In the genomic region with DNA sequence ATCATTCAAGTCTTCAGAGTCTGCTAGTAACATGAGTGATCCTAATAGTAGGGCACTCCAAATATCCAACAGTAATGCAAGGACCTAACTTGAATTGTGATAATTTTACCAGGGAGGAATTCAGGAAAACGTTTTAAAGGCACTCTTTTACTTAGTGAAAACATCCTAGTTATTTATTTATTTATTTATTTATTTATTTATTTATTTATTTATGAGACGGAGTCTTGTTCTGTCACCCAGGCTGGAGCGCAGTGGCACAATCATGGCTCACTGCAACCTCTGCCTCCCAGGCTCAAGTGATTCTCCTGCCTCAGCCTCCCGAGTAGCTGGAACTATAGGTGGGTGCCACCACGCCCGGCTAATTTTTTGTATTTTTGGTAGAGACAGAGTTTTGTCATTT, we compare ENCODE assay signal across 3 cellular contexts. TPM values are rescaled to one million over a fixed set of nuclear protein-coding genes. Genes with fewer than 3 reads are reported as not detected.
"Had no signal": no experiment of that assay in that cellular context is flagged by ENCODE, and none has a peak within 500 bp of the region (broad histone marks: within the 10 kb centered on the region; RNA-seq: fewer than 3 reads in every experiment).

No MANE protein-coding gene starts in this region.

RNA-seq across cellular contexts. Expression of a gene that starts 53.1 kb away (rescaled TPM):
- polyA plus RNA-seq: GM23248, GM23338, H1 had no signal
